Comparison of ENCODE assay signal across 9 cellular contexts in genomic region chr14:39233680-39234326, GRCh38. TPM values are rescaled to one million over a fixed set of nuclear protein-coding genes. Genes with fewer than 3 reads are reported as not detected.
A peak's percentile ranks its signal among the peaks of the same experiment; 100 is the strongest.
DNase-seq lines count a peak whose midpoint lies in the region; ATAC-seq, FAIRE-seq and TF ChIP-seq lines count a peak whose summit lies in the region.
"Had no signal": no experiment of that assay in that cellular context is flagged by ENCODE, and none has a peak within 500 bp of the region (broad histone marks: within the 10 kb centered on the region; RNA-seq: fewer than 3 reads in every experiment).

MIA2 (plus strand) TSS chr14:39233915; CDS start chr14:39234115, 200 bp downstream.

- H3K9me3 ChIP-seq in A549 (no peaks in the 10 kb centered on the region), OCI-LY3 (ENCODE audit: insufficient read depth, low read length) (no peaks in the 10 kb centered on the region), HAP-1 (no peaks in the 10 kb centered on the region)

- H3K4me2 ChIP-seq in A549: peak within 1 kb of the TSS; percentile 84
- H3K4me2 ChIP-seq in OCI-LY3 (ENCODE audit: low read length): 0 out of 2 replicates have a peak within 1 kb of the TSS, but pooled peaks have one; percentile 8

- TF ChIP-seq EP300 in A549 (IDR thresholded peaks at IDR 0.05): no peak

- no peaks in the 10 kb centered on the region for H3K27me3 ChIP-seq in OCI-LY3 (ENCODE audit: low read depth, low read length)
- H3K27me3 ChIP-seq in HAP-1 (ENCODE audit: low read depth): no peaks in the 10 kb centered on the region

- FAIRE-seq in A549 (lab: Jason Lieb, UNC): peak; percentile 23

- peak within 1 kb of the TSS; percentile 30 for H3K4me3 ChIP-seq in A549
- H3K4me3 ChIP-seq in OCI-LY3 (ENCODE audit: low read length): no peak within 1 kb of the TSS
- no peak within 1 kb of the TSS for H3K4me3 ChIP-seq in HAP-1

- H3K79me2 ChIP-seq in OCI-LY3 (ENCODE audit: low read length): no peaks in the 10 kb centered on the region

- H3K27ac ChIP-seq in A549 (peak within 1 kb of the TSS; percentile 44 to 74), OCI-LY3 (ENCODE audit: low read length) (no peak within 1 kb of the TSS), epithelial cell of prostate (peak within 1 kb of the TSS; percentile 5)

- TF ChIP-seq RAD21 in A549 (conservative IDR thresholded peaks at IDR 0.05 in 1 of 2, IDR thresholded peaks at IDR 0.05 in 1 of 2): no peak

- TF ChIP-seq CTCF in A549 (IDR thresholded peaks at IDR 0.05): no peak
- TF ChIP-seq CTCF in OCI-LY3 (IDR thresholded peaks at IDR 0.05; ENCODE audit: low read depth, low read length): no peak

- CTCF ChIA-PET in A549 (lab: Yijun Ruan, JAX): no interaction called here

- DNase-seq in A549 (ENCODE audit: low read depth in 1 of 2, low spot score in 1 of 2) (peak in 1 of 2 experiments; percentile 12), epithelial cell of prostate (ENCODE audit: low read depth, low spot score) (no peak), myocyte (ENCODE audit: low read depth) (no peak), HAP-1 (ENCODE audit: low spot score in 2 of 2) (no peak), DMS79 treated with DMSO at 0.1 percent for 48 hours (lab: John Stamatoyannopoulos, UW) (no peak)
- DNase-seq: SHP77 had no signal

- H2AFZ ChIP-seq in OCI-LY3 (ENCODE audit: low read depth, low read length): peak within 1 kb of the TSS; percentile 52

- in situ Hi-C loops in HAP-1 (cut with MboI; ENCODE audit: low sequenced_read_pairs): no loop called here

- H3K4me1 ChIP-seq in A549 (peaks cover 28% of the 10 kb centered on the region), OCI-LY3 (ENCODE audit: low read length) (peaks cover 7% of the 10 kb centered on the region; the same call in 1 of the 2 replicates), HAP-1 (no peaks in the 10 kb centered on the region)

- TF ChIP-seq POLR2A in A549 (IDR thresholded peaks at IDR 0.05; ENCODE audit: low read length): no peak

- H3K36me3 ChIP-seq in OCI-LY3 (replicated peaks; ENCODE audit: low read depth, low read length) (no peaks in the 10 kb centered on the region), HAP-1 (replicated peaks) (no peaks in the 10 kb centered on the region)

- WGBS in A549 (ENCODE audit: missing lambda C conversion rate): 28% methylated on average over 7 of the region's 7 CpGs

- H4K20me1 ChIP-seq in OCI-LY3 (ENCODE audit: insufficient read depth, low read length): no peaks in the 10 kb centered on the region

- POLR2A ChIA-PET in A549 (lab: Yijun Ruan, JAX): no interaction called here

- ATAC-seq in A549: peak in 1 of 2 experiments; percentile 51; a peak in 2 of 6 replicates
- no peak for ATAC-seq in HG03135 (IDR thresholded peaks at IDR 0.05; ENCODE audit: unreplicated experiment)
- ATAC-seq in HG02798 (IDR thresholded peaks at IDR 0.05; ENCODE audit: poor library complexity, unreplicated experiment): no peak

- no peak within 1 kb of the TSS; the same call in 1 of the 2 replicates for H3K9ac ChIP-seq in OCI-LY3 (ENCODE audit: low read length)

TF ChIP-seq in A549, 52 proteins besides CTCF, POLR2A, EP300 and RAD21:
- TF ChIP-seq MAFK (IDR thresholded peaks at IDR 0.05; ENCODE audit: partially characterized antibody) (peak; percentile 44), NR3C1 (IDR thresholded peaks at IDR 0.05) (no peak)

RNA-seq across cellular contexts. Expression of gene MIA2, which starts in this region (rescaled TPM):
- polyA plus RNA-seq in A549 (2011; rRNA removed) (71.7 and 73.9 TPM in 2 replicates), A549 (2017; fragmentation: RNase III; extraction: RNeasy Plus Mini Kit Qiagen cat#74134 plus additional on column Dnase treatment) (22.9 to 25.6 TPM (median 25.4 TPM) in 3 replicates)
- 8.5 and 12.4 TPM in 2 replicates for polyA plus RNA-seq in A549 (2012; cell fraction: cytosol; rRNA removed)
- polyA plus RNA-seq in A549 (2012; cell fraction: nucleus; rRNA removed): 10.4 and 16.1 TPM in 2 replicates
- 23.1 and 26.2 TPM in 2 replicates for polyA minus RNA-seq in A549 (2011; rRNA and poly(A)+ RNA removed)
- total RNA-seq in myocyte: 12.5 and 24.4 TPM in 2 replicates
- polyA plus RNA-seq in myocyte (2012): 7.9 TPM
